ENCODE assay signal across 2 cellular contexts in genomic region chr10:5694573-5694972, GRCh38.
TF ChIP-seq lines count a peak whose summit lies in the region.

No MANE protein-coding gene starts in this region.

TF ChIP-seq in SK-N-SH, 30 proteins besides CTCF, POLR2A, EP300 and RAD21 (continued from another document):
- TF ChIP-seq ZBTB33 (IDR thresholded peaks at IDR 0.05; ENCODE audit: borderline replicate concordance, low read depth) (no peak), MEF2A (IDR thresholded peaks at IDR 0.05; ENCODE audit: borderline replicate concordance, low read depth) (no peak), FOXM1 (IDR thresholded peaks at IDR 0.05; ENCODE audit: low read depth) (no peak), RCOR1 (IDR thresholded peaks at IDR 0.05; ENCODE audit: low read length) (no peak), TCF12 (IDR thresholded peaks at IDR 0.05) (no peak), MXI1 (IDR thresholded peaks at IDR 0.05; ENCODE audit: low read depth, low read length) (no peak; the same call in 1 of the 2 replicates), RFX5 (IDR thresholded peaks at IDR 0.05; ENCODE audit: low read length) (no peak), REST (IDR thresholded peaks at IDR 0.05; ENCODE audit: low read depth, low read length) (no peak), GABPA (IDR thresholded peaks at IDR 0.05; ENCODE audit: low read depth) (no peak), ELF1 (IDR thresholded peaks at IDR 0.05) (no peak), USF2 (IDR thresholded peaks at IDR 0.05; ENCODE audit: borderline replicate concordance, low read depth, low read length) (no peak), EZH2phosphoT487 (IDR thresholded peaks at IDR 0.05; ENCODE audit: borderline replicate concordance, low read depth) (no peak), SMC3 (IDR thresholded peaks at IDR 0.05; ENCODE audit: low read depth, low read length) (no peak)
TF ChIP-seq in SK-N-SH: peak in this region for 0.

TF ChIP-seq in SK-N-SH treated with all-trans-retinoic acid at 6 μM for 48 hours, 23 proteins besides CTCF, POLR2A, EP300 and RAD21 (continued from another document):
- no peak for TF ChIP-seq TSHZ2 (CRISPR knock-in tag; IDR thresholded peaks at IDR 0.05)
- TF ChIP-seq PATZ1 (CRISPR knock-in tag; IDR thresholded peaks at IDR 0.05; ENCODE audit: borderline replicate concordance), result no peak
- TF ChIP-seq CSRNP3 (CRISPR knock-in tag; IDR thresholded peaks at IDR 0.05), result no peak
- TF ChIP-seq SNAI2 (CRISPR knock-in tag; IDR thresholded peaks at IDR 0.05), result no peak
- TF ChIP-seq ZNF70 (CRISPR knock-in tag; IDR thresholded peaks at IDR 0.05), result no peak
- TF ChIP-seq CSDC2 (CRISPR knock-in tag; IDR thresholded peaks at IDR 0.05), result no peak
- no peak for TF ChIP-seq TCF4 (CRISPR knock-in tag; IDR thresholded peaks at IDR 0.05; ENCODE audit: borderline replicate concordance)
- TF ChIP-seq, protein P1, sequence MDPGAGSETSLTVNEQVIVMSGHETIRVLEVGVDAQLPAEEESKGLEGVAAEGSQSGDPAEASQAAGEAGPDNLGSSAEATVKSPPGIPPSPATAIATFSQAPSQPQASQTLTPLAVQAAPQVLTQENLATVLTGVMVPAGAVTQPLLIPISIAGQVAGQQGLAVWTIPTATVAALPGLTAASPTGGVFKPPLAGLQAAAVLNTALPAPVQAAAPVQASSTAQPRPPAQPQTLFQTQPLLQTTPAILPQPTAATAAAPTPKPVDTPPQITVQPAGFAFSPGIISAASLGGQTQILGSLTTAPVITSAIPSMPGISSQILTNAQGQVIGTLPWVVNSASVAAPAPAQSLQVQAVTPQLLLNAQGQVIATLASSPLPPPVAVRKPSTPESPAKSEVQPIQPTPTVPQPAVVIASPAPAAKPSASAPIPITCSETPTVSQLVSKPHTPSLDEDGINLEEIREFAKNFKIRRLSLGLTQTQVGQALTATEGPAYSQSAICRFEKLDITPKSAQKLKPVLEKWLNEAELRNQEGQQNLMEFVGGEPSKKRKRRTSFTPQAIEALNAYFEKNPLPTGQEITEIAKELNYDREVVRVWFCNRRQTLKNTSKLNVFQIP (CRISPR knock-in tag; IDR thresholded peaks at IDR 0.05; ENCODE audit: borderline replicate concordance, low read depth), result no peak
- TF ChIP-seq ZNF565 (CRISPR knock-in tag; conservative IDR thresholded peaks at IDR 0.05; ENCODE audit: low read depth), result no peak
- no peak for TF ChIP-seq RARB (CRISPR knock-in tag; IDR thresholded peaks at IDR 0.05)
